In the genomic region with DNA sequence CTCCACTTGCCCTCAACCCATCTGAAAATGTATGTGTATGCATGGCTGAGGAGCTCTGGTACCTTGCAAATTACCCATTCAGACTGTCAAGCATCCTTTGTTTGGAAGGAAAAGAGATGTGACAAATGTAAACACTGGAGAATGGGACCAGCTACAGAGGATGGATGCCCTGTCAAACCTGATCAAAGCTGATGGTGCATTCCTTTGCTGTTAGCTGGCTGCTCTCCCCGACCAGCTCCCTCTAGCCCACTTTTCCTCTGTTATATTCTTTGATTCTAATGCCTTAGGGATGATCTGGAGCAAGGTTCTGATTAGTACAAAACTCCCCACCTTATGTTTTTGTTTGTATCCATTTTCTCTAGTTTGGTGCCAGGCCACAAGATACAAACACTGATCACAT, we compare ENCODE assay signal across 18 cellular contexts.
DNase-seq lines count a peak whose midpoint lies in the region; ATAC-seq, FAIRE-seq and TF ChIP-seq lines count a peak whose summit lies in the region.
"Had no signal": no experiment of that assay in that cellular context is flagged by ENCODE, and none has a peak within 500 bp of the region (broad histone marks: within the 10 kb centered on the region; RNA-seq: fewer than 3 reads in every experiment).

No MANE protein-coding gene starts in this region.

- no peak overlapping the region for H4K8ac ChIP-seq in mesenchymal stem cell (ENCODE audit: low read length)

- no peak overlapping the region for H3K4ac ChIP-seq in mesenchymal stem cell (ENCODE audit: low read depth in 1 of 2, low read length in 2 of 2)

- intact Hi-C loops in kidney (cut with DNase I) = no loop called here
- intact Hi-C loops in pancreas (cut with DNase I) = no loop called here

- no peak overlapping the region for H2AK5ac ChIP-seq in mesenchymal stem cell (ENCODE audit: low read length, severe bottlenecking)

- no peak overlapping the region for H3K4me3 ChIP-seq in mesenchymal stem cell (ENCODE audit: insufficient read depth in 1 of 2, low read depth in 1 of 2, low read length in 2 of 2)
- H3K4me3 ChIP-seq in kidney (ENCODE audit: low read length in 2 of 2) = no peak overlapping the region
- no peak overlapping the region for H3K4me3 ChIP-seq in pancreas

- FAIRE-seq in kidney (lab: Jason Lieb, UNC) (no peak), pancreas (lab: Jason Lieb, UNC) (no peak)

- H4K91ac ChIP-seq in mesenchymal stem cell (ENCODE audit: low read length) = no peak overlapping the region

- H2BK15ac ChIP-seq in mesenchymal stem cell (ENCODE audit: low read depth, poor library complexity, severe bottlenecking) = no peak overlapping the region

- H3K27ac ChIP-seq in mesenchymal stem cell (ENCODE audit: low read length, poor library complexity, severe bottlenecking) = no peak overlapping the region
- H3K27ac ChIP-seq in kidney (ENCODE audit: low read depth in 2 of 2, low read length in 2 of 2) = no peak overlapping the region
- no peak overlapping the region for H3K27ac ChIP-seq in pancreas
- H3K27ac ChIP-seq: KMS-11 had no signal

- H3K18ac ChIP-seq in mesenchymal stem cell (ENCODE audit: low read depth in 1 of 2, low read length in 2 of 2) = no peak overlapping the region

- no peaks in the 10 kb centered on the region for H3K79me1 ChIP-seq in mesenchymal stem cell (replicated peaks; ENCODE audit: low read length, poor library complexity, severe bottlenecking)

- H3K4me1 ChIP-seq in mesenchymal stem cell (ENCODE audit: control insufficient read depth, insufficient read depth, low read depth, low read length) (no peaks in the 10 kb centered on the region), kidney (ENCODE audit: control insufficient read depth in 1 of 2, insufficient read depth in 1 of 2, low read depth in 1 of 2, low read length in 2 of 2) (no peaks in the 10 kb centered on the region), pancreas (no peaks in the 10 kb centered on the region)

- H3K36me3 ChIP-seq in mesenchymal stem cell (ENCODE audit: control insufficient read depth in 1 of 2, insufficient read depth in 2 of 2, low read depth in 1 of 2, low read length in 2 of 2) (no peaks in the 10 kb centered on the region), kidney (ENCODE audit: control insufficient read depth in 1 of 2, insufficient read depth in 2 of 2, low read length in 2 of 2) (no peaks in the 10 kb centered on the region), pancreas (no peaks in the 10 kb centered on the region)

- no peaks in the 10 kb centered on the region for H3K27me3 ChIP-seq in mesenchymal stem cell (ENCODE audit: control insufficient read depth in 1 of 2, insufficient read depth in 1 of 2, low read length in 2 of 2)
- H3K27me3 ChIP-seq in pancreas = no peaks in the 10 kb centered on the region

- no peak overlapping the region for H3K4me2 ChIP-seq in mesenchymal stem cell (ENCODE audit: low read length, poor library complexity, severe bottlenecking)
- H3K4me2 ChIP-seq: KMS-11 had no signal

- TF ChIP-seq CTCF in kidney (IDR thresholded peaks at IDR 0.05; ENCODE audit: borderline replicate concordance, extremely low read depth, insufficient read depth) (no peak), pancreas (IDR thresholded peaks at IDR 0.05) (no peak)

- no CpG with 5 or more reads among the region's 1 CpG for WGBS in mesenchymal stem cell
- 33 to 38% methylated on average over 1 of the region's 1 CpG for WGBS in pancreas, 2 donors

- no peak overlapping the region for H3K14ac ChIP-seq in mesenchymal stem cell (ENCODE audit: low read length in 2 of 2)

- H2BK120ac ChIP-seq in mesenchymal stem cell (ENCODE audit: low read depth, low read length) = no peak overlapping the region

- no peak overlapping the region for H2BK5ac ChIP-seq in mesenchymal stem cell (ENCODE audit: low read depth, low read length, poor library complexity, severe bottlenecking)

- no peak overlapping the region for H3K23ac ChIP-seq in mesenchymal stem cell (ENCODE audit: low read length in 2 of 2)

- H3K9me3 ChIP-seq in mesenchymal stem cell (ENCODE audit: control insufficient read depth, low read length) (peaks cover 24% of the 10 kb centered on the region), kidney (ENCODE audit: control insufficient read depth in 1 of 2, low read length in 2 of 2) (peaks cover 6 to 10% of the 10 kb centered on the region in 2 donors), pancreas (no peaks in the 10 kb centered on the region)

- H2AFZ ChIP-seq in mesenchymal stem cell (ENCODE audit: low read depth, low read length) = no peak overlapping the region

- peak overlapping the region in 1 of 2 experiments; percentile 63 for H2BK12ac ChIP-seq in mesenchymal stem cell (ENCODE audit: low read length in 2 of 2)

- DNase-seq in NCI-H226 (peak; percentile 17), mesenchymal stem cell (peak; percentile 8), kidney (no peak), pancreas (no peak)
- DNase-seq in activated CD8-positive, alpha-beta memory T cell treated with anti-CD3 and anti-CD28 coated beads for 24 hours = no peak
- DNase-seq: ACHN; C1 segment of cervical spinal cord; CD8-positive, alpha-beta memory T cell; DMS53; NCI-H1417 treated with DMSO at 0.1 percent for 48 hours; NCI-H1930; NCI-H446 treated with DMSO at 0.1 percent for 48 hours; NCI-H69; OCI-M1; SHP77 treated with DMSO at 0.1 percent for 48 hours had no signal

- ATAC-seq in SK-N-SH treated with all-trans-retinoic acid at 6 μM for 48 hours (peak; percentile 89), HG02973 (IDR thresholded peaks at IDR 0.05; ENCODE audit: unreplicated experiment) (no peak), pancreas (no peak)

- no peak overlapping the region for H3K9ac ChIP-seq in mesenchymal stem cell (ENCODE audit: low read length)
- no peak overlapping the region for H3K9ac ChIP-seq in kidney (ENCODE audit: low read length in 2 of 2)
- H3K9ac ChIP-seq: KMS-11 had no signal

TF ChIP-seq in SK-N-SH treated with all-trans-retinoic acid at 6 μM for 48 hours, 23 proteins besides CTCF, POLR2A, EP300 and RAD21:
- TF ChIP-seq ISL1 (CRISPR knock-in tag; IDR thresholded peaks at IDR 0.05) = peak; percentile 38; the same call in 1 of the 2 replicates
- no peak for TF ChIP-seq ESRRG (CRISPR knock-in tag; IDR thresholded peaks at IDR 0.05)

Comparison
In these comparisons a context has a peak if more than half of its experiments do, and no peak if none do; other contexts are left out.
1. DNase-seq: peak in NCI-H226 (single experiment) and mesenchymal stem cell (single experiment); none in kidney (single experiment), activated CD8-positive, alpha-beta memory T cell treated with anti-CD3 and anti-CD28 coated beads for 24 hours (single experiment) and pancreas (0 of 6).